26 cellular contexts compared by ENCODE assay signal in the genomic region with DNA sequence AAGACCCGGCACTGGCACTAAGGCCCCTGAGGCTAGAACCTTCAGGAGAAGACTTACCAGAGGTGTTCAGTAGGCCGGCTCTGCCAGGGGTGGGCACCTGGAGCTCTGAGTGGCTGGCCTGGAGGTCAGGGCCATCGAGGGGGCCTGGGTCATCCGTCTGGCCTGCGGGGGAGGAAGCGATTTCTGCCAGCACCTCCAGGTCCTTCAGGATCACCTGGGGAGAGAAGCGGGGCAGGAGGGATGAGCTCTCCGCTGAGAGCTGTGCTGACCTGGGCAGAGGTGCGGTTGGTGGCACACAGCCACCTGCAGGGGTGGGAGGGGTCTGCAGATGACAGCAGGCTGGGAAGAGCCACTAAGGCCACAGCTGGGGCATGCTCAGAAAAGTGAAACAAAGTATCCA.
"Had no signal": no experiment of that assay in that cellular context is flagged by ENCODE, and none has a peak within 500 bp of the region (broad histone marks: within the 10 kb centered on the region; RNA-seq: fewer than 3 reads in every experiment).

No MANE protein-coding gene starts in this region.

- H3K27ac Mint-ChIP-seq: activated CD4-positive, alpha-beta T cell treated with anti-CD3 and anti-CD28 coated beads, Interleukin-2, amount 10 ng/mL, durations not matched to agents 24 days and 14 days; activated CD8-positive, alpha-beta memory T cell treated with anti-CD3 and anti-CD28 coated beads, Interleukin-2, amount 10 ng/mL, durations not matched to agents 7 days and 5 days; activated CD8-positive, alpha-beta T cell treated with anti-CD3 and anti-CD28 coated beads, Interleukin-2, amount 10 ng/mL, durations not matched to agents 7 days and 5 days; activated naive CD8-positive, alpha-beta T cell treated with anti-CD3 and anti-CD28 coated beads for 36 hours; activated T-cell treated with anti-CD3 and anti-CD28 coated beads, Interleukin-2, amount 50 U/mL, for 72 hours; stimulated activated naive CD8-positive, alpha-beta T cell treated with anti-CD3 and anti-CD28 coated beads, Interleukin-15, Interleukin-2, amounts not matched to agents 100 ng/mL and 50 ng/mL, for 24 hours had no signal

- H3K27me3 ChIP-seq: adrenal gland, cardiac muscle cell, colonic mucosa, esophagus squamous epithelium, hepatocyte, upper lobe of right lung had no signal

- H3K4me3 Mint-ChIP-seq: activated CD4-positive, alpha-beta T cell treated with anti-CD3 and anti-CD28 coated beads, Interleukin-2, amount 10 ng/mL, durations not matched to agents 24 days and 14 days; activated CD8-positive, alpha-beta memory T cell treated with anti-CD3 and anti-CD28 coated beads, Interleukin-2, amount 10 ng/mL, durations not matched to agents 7 days and 5 days; activated CD8-positive, alpha-beta T cell treated with anti-CD3 and anti-CD28 coated beads, Interleukin-2, amount 10 ng/mL, durations not matched to agents 7 days and 5 days; activated naive CD8-positive, alpha-beta T cell treated with anti-CD3 and anti-CD28 coated beads for 36 hours; activated T-cell treated with anti-CD3 and anti-CD28 coated beads, Interleukin-2, amount 50 U/mL, for 72 hours; brain; naive B cell; stimulated activated naive CD8-positive, alpha-beta T cell treated with anti-CD3 and anti-CD28 coated beads, Interleukin-15, Interleukin-2, amounts not matched to agents 100 ng/mL and 50 ng/mL, for 24 hours had no signal

- H3K27ac ChIP-seq: adrenal gland, cardiac muscle cell, colonic mucosa, epithelial cell of prostate, esophagus squamous epithelium, hepatocyte, left ventricle myocardium inferior, upper lobe of right lung had no signal

- H3K4me3 ChIP-seq: adrenal gland, cardiac muscle cell, colonic mucosa, esophagus squamous epithelium, hepatocyte, left ventricle myocardium inferior, skin epidermis, upper lobe of right lung had no signal

- H3K27me3 Mint-ChIP-seq: activated CD4-positive, alpha-beta T cell treated with anti-CD3 and anti-CD28 coated beads, Interleukin-2, amount 10 ng/mL, durations not matched to agents 24 days and 14 days; activated CD8-positive, alpha-beta memory T cell treated with anti-CD3 and anti-CD28 coated beads, Interleukin-2, amount 10 ng/mL, durations not matched to agents 7 days and 5 days; activated naive CD8-positive, alpha-beta T cell treated with anti-CD3 and anti-CD28 coated beads for 36 hours; brain; naive B cell; stimulated activated naive CD8-positive, alpha-beta T cell treated with anti-CD3 and anti-CD28 coated beads, Interleukin-15, Interleukin-2, amounts not matched to agents 100 ng/mL and 50 ng/mL, for 24 hours had no signal

- H3K79me2 ChIP-seq: hepatocyte had no signal

- H3K36me3 ChIP-seq: adrenal gland, cardiac muscle cell, colonic mucosa had no signal

- H3K9me3 Mint-ChIP-seq: activated CD4-positive, alpha-beta T cell treated with anti-CD3 and anti-CD28 coated beads, Interleukin-2, amount 10 ng/mL, durations not matched to agents 24 days and 14 days; activated T-cell treated with anti-CD3 and anti-CD28 coated beads, Interleukin-2, amount 50 U/mL, for 72 hours; stimulated activated naive CD8-positive, alpha-beta T cell treated with anti-CD3 and anti-CD28 coated beads, Interleukin-15, Interleukin-2, amounts not matched to agents 100 ng/mL and 50 ng/mL, for 24 hours had no signal

- H3K9me3 ChIP-seq: adrenal gland, colonic mucosa, esophagus squamous epithelium, left ventricle myocardium inferior, upper lobe of right lung had no signal

- DNase-seq: activated CD4-positive, alpha-beta T cell treated with anti-CD3 and anti-CD28 coated beads, Interleukin-2, amount 10 ng/mL, durations not matched to agents 24 days and 14 days; activated CD4-positive, CD25-positive, alpha-beta regulatory T cell treated with anti-CD3 and anti-CD28 coated beads, Interleukin-2, amount 50 U/mL, for 72 hours; activated CD8-positive, alpha-beta memory T cell treated with anti-CD3 and anti-CD28 coated beads, Interleukin-2, amount 10 ng/mL, durations not matched to agents 7 days and 5 days; activated CD8-positive, alpha-beta T cell treated with anti-CD3 and anti-CD28 coated beads, Interleukin-2, amount 10 ng/mL, durations not matched to agents 7 days and 5 days; activated naive CD4-positive, alpha-beta T cell treated with Interleukin-2 at 50 U/mL for 16 hours; activated naive CD8-positive, alpha-beta T cell treated with anti-CD3 and anti-CD28 coated beads for 36 hours; activated T-cell treated with anti-CD3 and anti-CD28 coated beads for 4 hours; activated T-cell treated with anti-CD3 and anti-CD28 coated beads, Interleukin-2, amount 50 U/mL, for 72 hours; aorta; colonic mucosa; effector CD8-positive, alpha-beta T cell; esophagus squamous epithelium; islet precursor cell; left ventricle myocardium inferior; naive B cell; stimulated activated CD4-positive, alpha-beta T cell treated with anti-CD3 and anti-CD28 coated beads, Interleukin-12 subunit alpha, Interleukin-12 subunit beta, amount 100 ng/mL, for 4 hours; stimulated activated CD4-positive, alpha-beta T cell treated with anti-CD3 and anti-CD28 coated beads, Interleukin-4, amount 100 ng/mL, for 1 hour; T-helper 2 cell; upper lobe of right lung had no signal

- H2AFZ ChIP-seq: hepatocyte had no signal

- H3K4me2 ChIP-seq: hepatocyte had no signal
